ENCODE assay signal across 13 cellular contexts in the genomic region with DNA sequence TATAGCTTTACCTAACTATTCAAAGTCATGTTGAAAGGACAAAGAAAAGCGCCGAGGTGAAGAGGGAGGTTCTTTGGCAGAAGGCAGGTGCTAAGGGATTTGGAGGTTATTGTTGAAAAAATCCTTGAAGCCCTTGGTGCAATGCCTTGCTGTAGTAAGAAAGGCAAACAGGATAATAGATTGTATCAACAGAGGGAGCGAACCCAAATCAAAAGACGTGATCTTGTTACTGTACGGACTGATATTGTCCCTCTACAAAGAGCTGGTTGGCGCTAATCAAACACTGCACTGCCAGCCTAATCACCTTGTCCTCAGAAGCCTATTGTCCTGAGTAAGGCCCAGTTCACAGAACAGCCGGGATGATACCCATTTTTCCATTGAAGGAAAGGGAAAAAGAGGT.
"Had no signal": no experiment of that assay in that cellular context is flagged by ENCODE, and none has a peak within 500 bp of the region (broad histone marks: within the 10 kb centered on the region; RNA-seq: fewer than 3 reads in every experiment).

No MANE protein-coding gene starts in this region.

- ATAC-seq: foreskin keratinocyte had no signal

- H3K4me3 Mint-ChIP-seq: activated CD4-positive, alpha-beta T cell treated with anti-CD3 and anti-CD28 coated beads, Interleukin-2, amount 10 ng/mL, durations not matched to agents 24 days and 14 days; activated naive CD4-positive, alpha-beta T cell treated with anti-CD3 and anti-CD28 coated beads for 36 hours; activated T-helper 1 cell treated with anti-CD3 and anti-CD28 coated beads, Interleukin-12 subunit alpha, Interleukin-12 subunit beta, Interleukin-2, Interleukin-4 antibody, amounts not matched to agents 30 ng/mL and 10 ng/mL and 1 ng/mL, durations not matched to agents 14 hours and 24 hours and 36 hours had no signal

- H3K36me3 ChIP-seq: left ventricle myocardium inferior, ovary, stomach, thoracic aorta, WERI-Rb-1 had no signal

- H3K4me1 Mint-ChIP-seq: activated CD4-positive, alpha-beta T cell treated with anti-CD3 and anti-CD28 coated beads, Interleukin-2, amount 10 ng/mL, durations not matched to agents 24 days and 14 days had no signal

- H3K27me3 Mint-ChIP-seq: activated CD4-positive, alpha-beta T cell treated with anti-CD3 and anti-CD28 coated beads, Interleukin-2, amount 10 ng/mL, durations not matched to agents 24 days and 14 days had no signal

- H3K9me3 Mint-ChIP-seq: activated CD4-positive, alpha-beta T cell treated with anti-CD3 and anti-CD28 coated beads, Interleukin-2, amount 10 ng/mL, durations not matched to agents 24 days and 14 days; activated naive CD4-positive, alpha-beta T cell treated with anti-CD3 and anti-CD28 coated beads for 36 hours; activated T-helper 1 cell treated with anti-CD3 and anti-CD28 coated beads, Interleukin-12 subunit alpha, Interleukin-12 subunit beta, Interleukin-2, Interleukin-4 antibody, amounts not matched to agents 30 ng/mL and 10 ng/mL and 1 ng/mL, durations not matched to agents 14 hours and 24 hours and 36 hours had no signal

- H3K4me1 ChIP-seq: foreskin keratinocyte, left ventricle myocardium inferior, stomach had no signal

- H3K4me3 ChIP-seq: left ventricle myocardium inferior, ovary, stomach, thoracic aorta had no signal

- H3K27ac ChIP-seq: foreskin keratinocyte, left ventricle myocardium inferior, ovary, stomach, thoracic aorta, WERI-Rb-1 had no signal

- DNase-seq: activated CD4-positive, alpha-beta T cell treated with anti-CD3 and anti-CD28 coated beads, Interleukin-2, amount 10 ng/mL, durations not matched to agents 24 days and 14 days; activated naive CD4-positive, alpha-beta T cell treated with anti-CD3 and anti-CD28 coated beads for 36 hours; foreskin keratinocyte; kidney; left ventricle myocardium inferior; mesenchymal stem cell; ovary; stimulated activated CD4-positive, alpha-beta T cell treated with anti-CD3 and anti-CD28 coated beads, Interleukin-4, amount 100 ng/mL, for 24 hours; stomach; T1000; WERI-Rb-1 had no signal

- H3K27ac Mint-ChIP-seq: activated CD4-positive, alpha-beta T cell treated with anti-CD3 and anti-CD28 coated beads, Interleukin-2, amount 10 ng/mL, durations not matched to agents 24 days and 14 days; activated naive CD4-positive, alpha-beta T cell treated with anti-CD3 and anti-CD28 coated beads for 36 hours; activated T-helper 1 cell treated with anti-CD3 and anti-CD28 coated beads, Interleukin-12 subunit alpha, Interleukin-12 subunit beta, Interleukin-2, Interleukin-4 antibody, amounts not matched to agents 30 ng/mL and 10 ng/mL and 1 ng/mL, durations not matched to agents 14 hours and 24 hours and 36 hours had no signal

- H3K27me3 ChIP-seq: foreskin keratinocyte, ovary had no signal

- H3K9me3 ChIP-seq: left ventricle myocardium inferior, ovary, stomach, thoracic aorta had no signal
